Comparison of ENCODE assay signal across 13 cellular contexts in the genomic region with DNA sequence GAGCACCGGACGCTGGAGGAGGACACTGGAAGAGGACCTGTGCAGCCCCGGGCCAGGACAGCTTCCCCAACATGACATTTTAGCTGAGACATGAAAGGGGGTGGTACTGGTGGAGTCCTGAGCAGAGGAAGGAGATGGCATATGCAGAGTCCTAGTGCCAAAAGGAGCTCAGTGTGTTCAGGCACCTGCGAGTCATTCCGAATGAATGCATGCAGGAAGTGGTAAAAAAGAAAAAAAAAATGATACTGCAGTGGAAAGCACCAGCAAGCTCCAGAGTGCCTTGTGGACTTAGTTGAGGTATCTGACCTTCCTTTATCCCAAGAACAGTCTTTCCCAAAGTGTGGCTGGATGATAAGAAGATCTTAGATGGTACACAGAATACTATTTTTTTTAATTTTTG. TPM values are rescaled to one million over a fixed set of nuclear protein-coding genes. Genes with fewer than 3 reads are reported as not detected.
A peak's percentile ranks its signal among the peaks of the same experiment; 100 is the strongest.
DNase-seq lines count a peak whose midpoint lies in the region; FAIRE-seq and TF ChIP-seq lines count a peak whose summit lies in the region.
"Had no signal": no experiment of that assay in that cellular context is flagged by ENCODE, and none has a peak within 500 bp of the region (broad histone marks: within the 10 kb centered on the region; RNA-seq: fewer than 3 reads in every experiment).

No MANE protein-coding gene starts in this region.

- no peaks in the 10 kb centered on the region for H3K9me3 Mint-ChIP-seq in astrocyte (ENCODE audit: unreplicated experiment)
- H3K9me3 Mint-ChIP-seq: mesothelial cell of epicardium had no signal

- H3K9ac ChIP-seq in astrocyte (ENCODE audit: low read length) = no peak overlapping the region

- H3K36me3 Mint-ChIP-seq in astrocyte (ENCODE audit: low read depth, unreplicated experiment) = no peaks in the 10 kb centered on the region
- H3K36me3 Mint-ChIP-seq: mesothelial cell of epicardium had no signal

- no peaks in the 10 kb centered on the region for H3K27me3 ChIP-seq in astrocyte (ENCODE audit: insufficient read depth, low read length)

- peaks cover 7% of the 10 kb centered on the region for H3K4me1 ChIP-seq in astrocyte (ENCODE audit: insufficient read depth, low read length)

- no peaks in the 10 kb centered on the region for H3K36me3 ChIP-seq in astrocyte (ENCODE audit: insufficient read depth, low read length)

- H3K27ac ChIP-seq in astrocyte (ENCODE audit: low read depth, low read length) = no peak overlapping the region

- H3K27me3 Mint-ChIP-seq in astrocyte (ENCODE audit: low read depth, unreplicated experiment) = no peaks in the 10 kb centered on the region

- H3K4me3 ChIP-seq in astrocyte (ENCODE audit: insufficient read depth, low read depth, low read length) = no peak overlapping the region

- H4K20me1 ChIP-seq in astrocyte (ENCODE audit: insufficient read depth, low read length) = no peaks in the 10 kb centered on the region

- peak overlapping the region; percentile 15 for H3K4me2 ChIP-seq in astrocyte (ENCODE audit: low read length)

- no peak overlapping the region for H2AFZ ChIP-seq in astrocyte (ENCODE audit: low read depth, low read length)

- peak; percentile 34 for FAIRE-seq in astrocyte (lab: Jason Lieb, UNC)

- H3K4me1 Mint-ChIP-seq in astrocyte (ENCODE audit: low read depth, unreplicated experiment) = peaks cover 8% of the 10 kb centered on the region
- H3K4me1 Mint-ChIP-seq: mesothelial cell of epicardium had no signal

- TF ChIP-seq CTCF in astrocyte (IDR thresholded peaks at IDR 0.05; ENCODE audit: insufficient read depth, low read depth, low read length) = no peak

- H3K27ac Mint-ChIP-seq in astrocyte (ENCODE audit: unreplicated experiment) = peak overlapping the region; percentile 51
- H3K27ac Mint-ChIP-seq: B cell, mesothelial cell of epicardium had no signal

- H3K9me3 ChIP-seq in astrocyte (ENCODE audit: insufficient read depth, low read depth, low read length) = no peaks in the 10 kb centered on the region

- DNase-seq in activated effector memory CD4-positive, alpha-beta T cell treated with anti-CD3 and anti-CD28 coated beads, Interleukin-2, amount 50 U/mL, for 16 hours = peak; percentile 62
- DNase-seq in activated effector memory CD4-positive, alpha-beta T cell treated with Interleukin-2 at 50 U/mL for 16 hours = no peak
- peak; percentile 69 for DNase-seq in M059J (ENCODE audit: low read depth)
- DNase-seq in astrocyte (ENCODE audit: low read depth) = no peak
- DNase-seq in stimulated activated CD8-positive, alpha-beta memory T cell treated with anti-CD3 and anti-CD28 coated beads, Interleukin-4, amount 100 ng/mL, for 48 hours = peak; percentile 28
- no peak for DNase-seq in activated gamma-delta T cell treated with Interleukin-2 at 50 U/mL for 16 hours
- no peak for DNase-seq in T1000 (lab: John Stamatoyannopoulos, UW)
- no peak for DNase-seq in DMS 273 (lab: John Stamatoyannopoulos, UW; ENCODE audit: unreplicated experiment)
- DNase-seq: activated CD4-positive, CD25-positive, alpha-beta regulatory T cell treated with anti-CD3 and anti-CD28 coated beads, Interleukin-2, amount 50 U/mL, for 72 hours; effector memory CD4-positive, alpha-beta T cell; NCI-H526 had no signal

- H3K4me3 Mint-ChIP-seq in astrocyte (ENCODE audit: unreplicated experiment) = no peak overlapping the region
- H3K4me3 Mint-ChIP-seq: B cell, mesothelial cell of epicardium had no signal

- H3K79me2 ChIP-seq in astrocyte (ENCODE audit: insufficient read depth, low read length) = no peaks in the 10 kb centered on the region

RNA-seq across cellular contexts. Expression of a gene that starts 6.6 kb away (rescaled TPM):
- total RNA-seq in M059J (2014; rRNA removed; shearing (Covaris generic)) = 24.5 and 36.8 TPM in 2 replicates
- total RNA-seq in astrocyte = 44.5 and 47.2 TPM in 2 replicates

Comparison
In these comparisons a context has a peak if more than half of its experiments do, and no peak if none do; other contexts are left out.
1. DNase-seq: peak in activated effector memory CD4-positive, alpha-beta T cell treated with anti-CD3 and anti-CD28 coated beads, Interleukin-2, amount 50 U/mL, for 16 hours (single experiment), M059J (single experiment) and stimulated activated CD8-positive, alpha-beta memory T cell treated with anti-CD3 and anti-CD28 coated beads, Interleukin-4, amount 100 ng/mL, for 48 hours (single experiment); none in activated effector memory CD4-positive, alpha-beta T cell treated with Interleukin-2 at 50 U/mL for 16 hours (single experiment), astrocyte (single experiment), activated gamma-delta T cell treated with Interleukin-2 at 50 U/mL for 16 hours (single experiment), T1000 (single experiment) and DMS 273 (single experiment).